ENCODE assay signal across 21 cellular contexts in genomic region chr6:5653801-5654200, GRCh38.
"Had no signal": no experiment of that assay in that cellular context is flagged by ENCODE, and none has a peak within 500 bp of the region (broad histone marks: within the 10 kb centered on the region; RNA-seq: fewer than 3 reads in every experiment).

No MANE protein-coding gene starts in this region.

- H3K9me3 ChIP-seq: MG63, SJCRH30 had no signal

- DNase-seq: Karpas-422, KBM-7, MG63, NCI-H1092, NCI-H1105 treated with DMSO at 0.1 percent for 48 hours, NCI-H1417 treated with DMSO at 0.1 percent for 48 hours, NCI-H146, NCI-H1694 treated with DMSO at 0.1 percent for 48 hours, NCI-H2029, NCI-H2081 treated with DMSO at 0.1 percent for 48 hours, NCI-H2171, NCI-H226, NCI-H446, NCI-H510A, NCI-H524 treated with DMSO at 0.1 percent for 48 hours, NCI-H69, NCI-H774, RPMI8226, SHP77 treated with DMSO at 0.1 percent for 48 hours, SJCRH30 had no signal

- ATAC-seq: SK-N-SH treated with all-trans-retinoic acid at 6 μM for 48 hours had no signal

- H3K27me3 ChIP-seq: MG63, SJCRH30 had no signal

- H3K4me3 ChIP-seq: MG63, SJCRH30 had no signal

- H3K27ac ChIP-seq: SJCRH30 had no signal

- H3K4me1 ChIP-seq: SJCRH30 had no signal
